10 cellular contexts compared by ENCODE assay signal in genomic region chr5:37665889-37666288, GRCh38.
DNase-seq lines count a peak whose midpoint lies in the region; ATAC-seq, FAIRE-seq and TF ChIP-seq lines count a peak whose summit lies in the region.
"Had no signal": no experiment of that assay in that cellular context is flagged by ENCODE, and none has a peak within 500 bp of the region (broad histone marks: within the 10 kb centered on the region; RNA-seq: fewer than 3 reads in every experiment).

No MANE protein-coding gene starts in this region.

- no peak for FAIRE-seq in endothelial cell of umbilical vein (lab: Jason Lieb, UNC)
- FAIRE-seq: colon had no signal

- ATAC-seq in naive thymus-derived CD4-positive, alpha-beta T cell: no peak

- intact Hi-C loops in endothelial cell of umbilical vein (cut with micrococcal nuclease): loop anchor here (5.0 kb wide), 2 partner anchors 36 to 51 kb away; no protein-coding TSS in a partner anchor
- intact Hi-C loops in naive thymus-derived CD4-positive, alpha-beta T cell (cut with micrococcal nuclease): no loop called here

- H3K9me3 ChIP-seq in endothelial cell of umbilical vein (replicated peaks; ENCODE audit: control insufficient read depth, insufficient read depth, low read length): no peaks in the 10 kb centered on the region
- H3K9me3 ChIP-seq in mesodermal cell (ENCODE audit: control insufficient read depth, low read length): no peaks in the 10 kb centered on the region
- H3K9me3 ChIP-seq in naive thymus-derived CD4-positive, alpha-beta T cell (ENCODE audit: control insufficient read depth in 2 of 3, low read length in 3 of 3): peaks cover 0 to 3% (median 0%) of the 10 kb centered on the region in 3 experiments
- H3K9me3 ChIP-seq: suprapubic skin had no signal

- dilution Hi-C loops in endothelial cell of umbilical vein (cut with MboI; ENCODE audit: extremely low pct_ligation_motif_present, low sequenced_read_pairs): no loop called here

- no peak overlapping the region for H3K9ac ChIP-seq in endothelial cell of umbilical vein (replicated peaks; ENCODE audit: extremely low read depth, insufficient read depth, low read length)

- H4K20me1 ChIP-seq in endothelial cell of umbilical vein (replicated peaks; ENCODE audit: control insufficient read depth, extremely low read depth, insufficient read depth, low read length): no peaks in the 10 kb centered on the region

- no peaks in the 10 kb centered on the region for H3K9me1 ChIP-seq in endothelial cell of umbilical vein (replicated peaks; ENCODE audit: control insufficient read depth, extremely low read depth, insufficient read depth, low read length)

- H3K36me3 ChIP-seq in endothelial cell of umbilical vein (ENCODE audit: control insufficient read depth in 2 of 2, extremely low read depth in 1 of 2, insufficient read depth in 2 of 2, low read length in 2 of 2) (no peaks in the 10 kb centered on the region), mesodermal cell (ENCODE audit: control insufficient read depth, insufficient read depth, low read length) (no peaks in the 10 kb centered on the region)
- H3K36me3 ChIP-seq in naive thymus-derived CD4-positive, alpha-beta T cell (ENCODE audit: control insufficient read depth in 2 of 3, insufficient read depth in 3 of 3, low read length in 3 of 3): no peaks in the 10 kb centered on the region
- H3K36me3 ChIP-seq: suprapubic skin had no signal

- H3K4me1 ChIP-seq in endothelial cell of umbilical vein (ENCODE audit: control insufficient read depth, extremely low read depth, insufficient read depth, low read length) (peaks cover 19% of the 10 kb centered on the region), mesodermal cell (ENCODE audit: control insufficient read depth, insufficient read depth, low read length, poor library complexity, severe bottlenecking) (peaks cover 32% of the 10 kb centered on the region)
- H3K4me1 ChIP-seq in naive thymus-derived CD4-positive, alpha-beta T cell (ENCODE audit: control insufficient read depth in 2 of 2, insufficient read depth in 2 of 2, low read length in 2 of 2): no peaks in the 10 kb centered on the region

- no peak overlapping the region for H3K27ac Mint-ChIP-seq in activated T-cell treated with anti-CD3 and anti-CD28 coated beads, Interleukin-2, amount 50 U/mL, for 24 hours
- no peak overlapping the region for H3K27ac Mint-ChIP-seq in naive thymus-derived CD4-positive, alpha-beta T cell

- no peaks in the 10 kb centered on the region for H3K9me3 Mint-ChIP-seq in activated T-cell treated with anti-CD3 and anti-CD28 coated beads, Interleukin-2, amount 50 U/mL, for 24 hours
- H3K9me3 Mint-ChIP-seq in naive thymus-derived CD4-positive, alpha-beta T cell: peaks cover 0 to 7% (median 0%) of the 10 kb centered on the region in 11 donors

- DNase-seq in NCI-H2081 (lab: John Stamatoyannopoulos, UW): peak; percentile 29 to 67
- no peak for DNase-seq in NCI-H2081 treated with DMSO at 0.1 percent for 48 hours (lab: John Stamatoyannopoulos, UW)
- DNase-seq in endothelial cell of umbilical vein (ENCODE audit: low read depth, low spot score): peak; percentile 61
- no peak for DNase-seq in activated T-cell treated with anti-CD3 and anti-CD28 coated beads, Interleukin-2, amount 50 U/mL, for 24 hours
- DNase-seq in activated effector memory CD4-positive, alpha-beta T cell treated with anti-CD3 and anti-CD28 coated beads, Interleukin-2, amount 50 U/mL, for 16 hours: no peak
- DNase-seq in naive thymus-derived CD4-positive, alpha-beta T cell: no peak
- no peak for DNase-seq in NCI-H1436 treated with DMSO at 0.1 percent for 48 hours (lab: John Stamatoyannopoulos, UW)

- CTCF ChIA-PET in endothelial cell of umbilical vein (lab: Charles Lee): interaction anchor here (0.7 to 1.9 kb wide), 5 partner anchors 12 to 253 kb away, joined by 3 to 7 read pairs (median 3); no protein-coding TSS in a partner anchor
- CTCF ChIA-PET in naive thymus-derived CD4-positive, alpha-beta T cell (lab: Charles Lee): no interaction called here

- H3K4me1 Mint-ChIP-seq in activated T-cell treated with anti-CD3 and anti-CD28 coated beads, Interleukin-2, amount 50 U/mL, for 24 hours (ENCODE audit: low read depth): peaks cover 8% of the 10 kb centered on the region
- H3K4me1 Mint-ChIP-seq in naive thymus-derived CD4-positive, alpha-beta T cell: peaks cover 0 to 33% (median 20%) of the 10 kb centered on the region in 7 donors

- H3K4me3 ChIP-seq in endothelial cell of umbilical vein (replicated peaks in 1 of 3; ENCODE audit: insufficient read depth in 1 of 3, low read depth in 1 of 3, low read length in 3 of 3): no peak overlapping the region
- H3K4me3 ChIP-seq in mesodermal cell (ENCODE audit: extremely low read depth, insufficient read depth, low read length, poor library complexity, severe bottlenecking): no peak overlapping the region
- H3K4me3 ChIP-seq in naive thymus-derived CD4-positive, alpha-beta T cell (ENCODE audit: low read length): no peak overlapping the region
- H3K4me3 ChIP-seq: suprapubic skin had no signal

- peak overlapping the region; percentile 22 for H3K4me2 ChIP-seq in endothelial cell of umbilical vein (ENCODE audit: insufficient read depth, low read length)

- no peak for TF ChIP-seq POLR2A in endothelial cell of umbilical vein (IDR thresholded peaks at IDR 0.05; ENCODE audit: low read depth, low read length)

- H3K4me3 Mint-ChIP-seq in activated T-cell treated with anti-CD3 and anti-CD28 coated beads, Interleukin-2, amount 50 U/mL, for 24 hours: no peak overlapping the region
- H3K4me3 Mint-ChIP-seq in naive thymus-derived CD4-positive, alpha-beta T cell: no peak overlapping the region

- POLR2A ChIA-PET in endothelial cell of umbilical vein (lab: Charles Lee): no interaction called here
- POLR2A ChIA-PET in naive thymus-derived CD4-positive, alpha-beta T cell (lab: Charles Lee): no interaction called here

- no TSS peak for BruUV-seq in endothelial cell of umbilical vein (replicated peaks; lab: Mats Ljungman, UMichigan)

- TF ChIP-seq CTCF in endothelial cell of umbilical vein (IDR thresholded peaks at IDR 0.05; ENCODE audit: extremely low read depth in 1 of 2, insufficient read depth in 1 of 2, low read depth in 1 of 2, low read length in 2 of 2): no peak

- 69 to 71% methylated on average over 9 to 10 of the region's 12 CpGs for WGBS in mesodermal cell (ENCODE audit: insufficient coverage in 2 of 2), 2 experiments

- H3K27me3 Mint-ChIP-seq in activated T-cell treated with anti-CD3 and anti-CD28 coated beads, Interleukin-2, amount 50 U/mL, for 24 hours: no peaks in the 10 kb centered on the region
- no peaks in the 10 kb centered on the region for H3K27me3 Mint-ChIP-seq in naive thymus-derived CD4-positive, alpha-beta T cell

- H3K36me3 Mint-ChIP-seq in activated T-cell treated with anti-CD3 and anti-CD28 coated beads, Interleukin-2, amount 50 U/mL, for 24 hours (ENCODE audit: low read depth): peaks cover 32% of the 10 kb centered on the region
- H3K36me3 Mint-ChIP-seq in naive thymus-derived CD4-positive, alpha-beta T cell: peaks cover 0 to 68% (median 43%) of the 10 kb centered on the region in 5 donors

- H3K27me3 ChIP-seq in endothelial cell of umbilical vein (ENCODE audit: control insufficient read depth in 2 of 2, insufficient read depth in 2 of 2, low read length in 2 of 2): no peaks in the 10 kb centered on the region
- H3K27me3 ChIP-seq in naive thymus-derived CD4-positive, alpha-beta T cell (ENCODE audit: control insufficient read depth in 2 of 2, insufficient read depth in 2 of 2, low read length in 2 of 2): peaks cover 0 to 2% of the 10 kb centered on the region in 2 donors
- H3K27me3 ChIP-seq: suprapubic skin had no signal

- no peaks in the 10 kb centered on the region for H3K79me2 ChIP-seq in endothelial cell of umbilical vein (ENCODE audit: control insufficient read depth, insufficient read depth, low read length)

- H2AFZ ChIP-seq in endothelial cell of umbilical vein (ENCODE audit: low read depth, low read length): no peak overlapping the region

- H3K27ac ChIP-seq in endothelial cell of umbilical vein (ENCODE audit: insufficient read depth, low read depth, low read length) (no peak overlapping the region), mesodermal cell (ENCODE audit: low read depth, low read length, severe bottlenecking) (peak overlapping the region; percentile 64)
- no peak overlapping the region for H3K27ac ChIP-seq in naive thymus-derived CD4-positive, alpha-beta T cell (ENCODE audit: low read depth, low read length)
- H3K27ac ChIP-seq: suprapubic skin had no signal

TF ChIP-seq in endothelial cell of umbilical vein, 7 proteins besides CTCF, POLR2A, EP300 and RAD21:
- TF ChIP-seq MYC (IDR thresholded peaks at IDR 0.05; ENCODE audit: low read depth, low read length) (no peak), MAX (IDR thresholded peaks at IDR 0.05; ENCODE audit: insufficient read depth, insufficient read length) (no peak), GATA2 (IDR thresholded peaks at IDR 0.05; ENCODE audit: insufficient read depth, insufficient read length, low read depth, low read length) (no peak), EZH2 (IDR thresholded peaks at IDR 0.05; ENCODE audit: borderline replicate concordance, low read depth, low read length, severe bottlenecking) (no peak), JUN (IDR thresholded peaks at IDR 0.05; ENCODE audit: borderline replicate concordance, insufficient read depth, insufficient read length, low read depth) (no peak), POLR2AphosphoS5 (IDR thresholded peaks at IDR 0.05; ENCODE audit: insufficient read depth, low read depth, low read length) (no peak), FOS (IDR thresholded peaks at IDR 0.05; ENCODE audit: borderline replicate concordance, insufficient read depth, low read length) (no peak)
TF ChIP-seq in endothelial cell of umbilical vein: peak in this region for 0.

Comparison
In these comparisons a context has a peak if more than half of its experiments do, and no peak if none do; other contexts are left out.
1. DNase-seq: peak in NCI-H2081 (2 of 2) and endothelial cell of umbilical vein (single experiment); none in NCI-H2081 treated with DMSO at 0.1 percent for 48 hours (single experiment), activated T-cell treated with anti-CD3 and anti-CD28 coated beads, Interleukin-2, amount 50 U/mL, for 24 hours (single experiment), activated effector memory CD4-positive, alpha-beta T cell treated with anti-CD3 and anti-CD28 coated beads, Interleukin-2, amount 50 U/mL, for 16 hours (single experiment), naive thymus-derived CD4-positive, alpha-beta T cell (0 of 9) and NCI-H1436 treated with DMSO at 0.1 percent for 48 hours (single experiment).